8 cellular contexts compared by ENCODE assay signal in genomic region chr19:32674959-32675719, GRCh38. TPM values are rescaled to one million over a fixed set of nuclear protein-coding genes. Genes with fewer than 3 reads are reported as not detected.
DNase-seq lines count a peak whose midpoint lies in the region; ATAC-seq and TF ChIP-seq lines count a peak whose summit lies in the region.

Gene ANKRD27 (minus strand): TSS chr19:32675180. CDS start chr19:32659015, 16,165 bp downstream.

- H3K36me3 Mint-ChIP-seq in activated B cell treated with CpG ODN at 0.5 μM for 24 hours (ENCODE audit: low read depth), result peaks cover 4% of the 10 kb centered on the region

- peaks cover 10% of the 10 kb centered on the region for H3K27me3 Mint-ChIP-seq in activated B cell treated with CpG ODN at 0.5 μM for 24 hours

- CTCF ChIA-PET in activated B cell treated with CpG ODN at 0.5 μM for 24 hours (lab: Charles Lee), result no interaction called here

- H3K9me3 Mint-ChIP-seq in activated B cell treated with CpG ODN at 0.5 μM for 24 hours, result no peaks in the 10 kb centered on the region

- peaks cover 27% of the 10 kb centered on the region for H3K4me1 Mint-ChIP-seq in activated B cell treated with CpG ODN at 0.5 μM for 24 hours

- TF ChIP-seq CTCF in activated B cell treated with CpG ODN at 0.5 μM for 24 hours (IDR thresholded peaks at IDR 0.05), result no peak

- H3K27ac Mint-ChIP-seq in activated B cell treated with CpG ODN at 0.5 μM for 24 hours, result peak within 1 kb of the TSS; percentile 84

- in situ Hi-C loops in GM18951 (cut with MboI; ENCODE audit: low sequenced_read_pairs, unreplicated experiment), result no loop called here

- peak within 1 kb of the TSS; percentile 91 for H3K4me3 Mint-ChIP-seq in activated B cell treated with CpG ODN at 0.5 μM for 24 hours

- POLR2A ChIA-PET in activated B cell treated with CpG ODN at 0.5 μM for 24 hours (lab: Charles Lee), result interaction anchor here (0.8 to 3.0 kb wide), 2 partner anchors 16 to 25 kb away, joined by 3 to 28 read pairs; partner anchors contain the start of gene NUDT19

- TF ChIP-seq POLR2A in GM18951 (IDR thresholded peaks at IDR 0.05; ENCODE audit: extremely low read depth, insufficient read depth, insufficient read length), result peak; percentile 72

- ATAC-seq in HG03196 (IDR thresholded peaks at IDR 0.05; ENCODE audit: unreplicated experiment), result peak; percentile 93
- ATAC-seq in activated B cell treated with CpG ODN at 0.5 μM for 24 hours (ENCODE audit: low read depth), result peak; percentile 96

- peak; percentile 100 for DNase-seq in AG08396 (ENCODE audit: low spot score)
- peak; percentile 100 for DNase-seq in NCI-H345 (lab: John Stamatoyannopoulos, UW)
- peak; percentile 99 for DNase-seq in activated B cell treated with CpG ODN at 0.5 μM for 24 hours
- peak; percentile 98 for DNase-seq in central memory CD4-positive, alpha-beta T cell
- DNase-seq in inferior parietal cortex (ENCODE audit: extremely low spot score), result peak; percentile 99
- peak; percentile 95 to 96 for DNase-seq in stimulated activated CD4-positive, alpha-beta T cell treated with anti-CD3 and anti-CD28 coated beads, Interleukin-12 subunit alpha, Interleukin-12 subunit beta, amount 100 ng/mL, for 24 hours (ENCODE audit: low read depth in 2 of 2)

- intact Hi-C loops in activated B cell treated with CpG ODN at 0.5 μM for 24 hours (cut with micrococcal nuclease), result loop anchor here (1.0 to 10.0 kb wide), 7 partner anchors 16 to 700 kb away; partner anchors contain the start of genes CEBPG, DPY19L3, FAAP24 and NUDT19

RNA-seq across cellular contexts. Expression of gene ANKRD27, which starts in this region (rescaled TPM):
- total RNA-seq in activated B cell treated with CpG ODN at 0.5 μM for 24 hours, result 33.1 and 44.7 TPM in 2 replicates

Comparison
In these comparisons a context has a peak if more than half of its experiments do, and no peak if none do; other contexts are left out.
1. Peak in every context shown above with its lines: DNase-seq and ATAC-seq.